8 cellular contexts compared by ENCODE assay signal in the genomic region with DNA sequence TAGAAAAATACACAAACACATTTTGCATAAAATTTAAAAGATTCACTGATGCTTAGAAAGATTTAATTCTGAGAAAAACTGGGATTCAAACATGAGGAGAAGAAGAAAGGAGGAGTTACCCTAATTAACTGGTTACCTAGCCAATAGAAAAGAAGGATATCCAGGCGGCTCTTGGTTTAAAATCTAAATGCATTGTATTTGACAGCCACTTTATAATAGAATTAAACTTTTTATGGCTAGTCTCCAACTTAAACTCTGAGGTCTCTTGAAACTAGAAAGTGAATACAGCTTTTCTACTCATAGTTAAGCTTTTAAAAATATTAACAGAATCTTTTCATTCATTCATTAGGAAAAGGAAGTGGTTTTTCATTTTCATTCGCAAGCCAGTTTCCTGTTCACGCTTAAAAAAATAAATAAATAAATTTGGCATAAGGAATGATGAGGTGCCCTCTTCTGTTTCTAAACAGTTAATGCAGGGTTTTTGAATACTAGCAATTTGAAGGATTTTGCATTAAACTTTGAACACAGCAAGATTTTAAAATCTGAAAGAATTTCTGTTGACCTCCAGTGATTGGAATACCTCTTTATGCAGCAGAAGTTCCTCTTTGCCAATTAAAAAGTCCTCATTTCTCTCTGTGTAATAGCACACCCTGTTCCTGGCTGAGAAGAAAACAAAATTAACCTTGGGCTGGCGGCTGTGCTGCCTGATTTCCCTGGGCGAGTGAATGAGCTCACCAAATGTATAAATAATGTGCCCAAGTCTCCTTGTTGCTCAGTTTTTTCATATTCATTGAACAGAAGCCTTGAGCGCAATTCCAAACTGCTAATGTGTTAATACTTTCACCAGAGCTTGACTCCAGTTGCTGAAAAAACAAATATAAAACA.
A peak's percentile ranks its signal among the peaks of the same experiment; 100 is the strongest.
DNase-seq lines count a peak whose midpoint lies in the region; ATAC-seq and TF ChIP-seq lines count a peak whose summit lies in the region.

No MANE protein-coding gene starts in this region.

- WGBS in heart left ventricle, 4 donors: 18 to 28% (median 22%) methylated on average over 6 of the region's 6 CpGs
- WGBS in spleen, 5 donors: 19 to 29% (median 27%) methylated on average over 6 of the region's 6 CpGs

- H3K4me3 ChIP-seq in HEK293 (ENCODE audit: low read depth, low read length) (no peak overlapping the region), heart left ventricle (peak overlapping the region in 5 of 12 donors; percentile 0 to 35 (median 23)), spleen (peak overlapping the region in 2 of 8 donors; percentile 16 to 46)

- no peak for TF ChIP-seq POLR2A in heart left ventricle (IDR thresholded peaks at IDR 0.05)
- TF ChIP-seq POLR2A in spleen (IDR thresholded peaks at IDR 0.05): no peak

- CTCF ChIA-PET in HEK293 (lab: Yijun Ruan, JAX): interaction anchor here (0.6 to 1.9 kb wide), 9 partner anchors 10 to 1086 kb away, joined by 3 to 7 read pairs (median 3); no protein-coding TSS in a partner anchor

- H3K27me3 ChIP-seq in heart left ventricle (no peaks in the 10 kb centered on the region), spleen (replicated peaks in 1 of 7) (no peaks in the 10 kb centered on the region)

- no peaks in the 10 kb centered on the region for H3K36me3 ChIP-seq in HEK293 (ENCODE audit: control insufficient read depth in 2 of 2, insufficient read depth in 1 of 2, low read length in 2 of 2)
- H3K36me3 ChIP-seq in heart left ventricle: no peaks in the 10 kb centered on the region
- no peaks in the 10 kb centered on the region for H3K36me3 ChIP-seq in spleen

- intact Hi-C loops in heart left ventricle (cut with DNase I) (loop anchor here (2.0 to 10.0 kb wide), 6 partner anchors 302 to 534 kb away; partner anchors contain the start of gene KCNMB2 (in 1 of the 10)), spleen (cut with DNase I; ENCODE audit: low total_unique reads) (no loop called here)

- POLR2A ChIA-PET in HEK293 (lab: Yijun Ruan, JAX): no interaction called here

- H3K9me3 ChIP-seq in HEK293 (ENCODE audit: control insufficient read depth, insufficient read depth, low read depth, low read length): no peaks in the 10 kb centered on the region
- no peaks in the 10 kb centered on the region for H3K9me3 ChIP-seq in heart left ventricle
- no peaks in the 10 kb centered on the region for H3K9me3 ChIP-seq in spleen

- TF ChIP-seq CTCF in GM12874 (IDR thresholded peaks at IDR 0.05; ENCODE audit: insufficient read depth, low read depth, low read length): peak; percentile 32; the same call in 1 of the 2 replicates
- 0 out of 2 replicates have a peak, but pooled peaks have one; percentile 10 for TF ChIP-seq CTCF in HEK293 (tag by site-specific recombination; IDR thresholded peaks at IDR 0.05)
- peak; percentile 78 for TF ChIP-seq CTCF in VCaP (conservative IDR thresholded peaks at IDR 0.05)
- peak; percentile 31 to 70 (median 59) for TF ChIP-seq CTCF in heart left ventricle (IDR thresholded peaks at IDR 0.05)
- peak in 8 of 11 experiments; percentile 25 to 58 (median 44) for TF ChIP-seq CTCF in spleen (IDR thresholded peaks at IDR 0.05 in 8 of 11, conservative IDR thresholded peaks at IDR 0.05 in 3 of 11)

- 0 out of 2 replicates have a peak, but pooled peaks cover 2% of the 10 kb centered on the region for H3K4me1 ChIP-seq in HEK293 (ENCODE audit: control insufficient read depth, insufficient read depth, low read length)
- H3K4me1 ChIP-seq in heart left ventricle: peaks cover 0 to 20% (median 9%) of the 10 kb centered on the region in 12 donors
- peaks cover 9 to 37% (median 26%) of the 10 kb centered on the region in 6 donors for H3K4me1 ChIP-seq in spleen

- DNase-seq in NCI-H1105 treated with DMSO at 0.1 percent for 48 hours (lab: John Stamatoyannopoulos, UW): peak; percentile 81
- no peak for DNase-seq in heart left ventricle
- DNase-seq in spleen: no peak
- no peak for DNase-seq in cortex of kidney (lab: John Stamatoyannopoulos, UW)
- DNase-seq in NCI-H226: no peak

- peak in 3 of 4 donors; percentile 41 to 74 (median 70) for ATAC-seq in heart left ventricle

- no peak overlapping the region for H3K27ac ChIP-seq in HEK293 (ENCODE audit: extremely low read depth, low read depth, low read length)
- H3K27ac ChIP-seq in VCaP: peak overlapping the region; percentile 36
- H3K27ac ChIP-seq in heart left ventricle: peak overlapping the region in 2 of 12 donors; percentile 35 to 52
- peak overlapping the region in 6 of 8 donors; percentile 40 to 78 (median 64) for H3K27ac ChIP-seq in spleen

TF ChIP-seq in HEK293, 187 proteins besides CTCF, POLR2A, EP300 and RAD21:
- TF ChIP-seq ZNF777 (tag by site-specific recombination; IDR thresholded peaks at IDR 0.05; ENCODE audit: borderline replicate concordance): no peak
- TF ChIP-seq HOXC10 (CRISPR knock-in tag; IDR thresholded peaks at IDR 0.05): no peak
- no peak for TF ChIP-seq ZNF513 (tag by site-specific recombination; IDR thresholded peaks at IDR 0.05)
- no peak for TF ChIP-seq ZNF664 (tag by site-specific recombination; IDR thresholded peaks at IDR 0.05)
- no peak for TF ChIP-seq ZNF302 (tag by site-specific recombination; IDR thresholded peaks at IDR 0.05; ENCODE audit: low read depth)
- TF ChIP-seq ZNF654 (tag by site-specific recombination; IDR thresholded peaks at IDR 0.05; ENCODE audit: low read depth): peak; percentile 54
- 0 out of 2 replicates have a peak, but pooled peaks have one; percentile 31 for TF ChIP-seq ZNF660 (tag by site-specific recombination; IDR thresholded peaks at IDR 0.05)
- TF ChIP-seq ZNF335 (tag by site-specific recombination; conservative IDR thresholded peaks at IDR 0.05): peak; percentile 65
- TF ChIP-seq ZBTB44 (tag by site-specific recombination; IDR thresholded peaks at IDR 0.05): no peak
- TF ChIP-seq, protein P1, sequence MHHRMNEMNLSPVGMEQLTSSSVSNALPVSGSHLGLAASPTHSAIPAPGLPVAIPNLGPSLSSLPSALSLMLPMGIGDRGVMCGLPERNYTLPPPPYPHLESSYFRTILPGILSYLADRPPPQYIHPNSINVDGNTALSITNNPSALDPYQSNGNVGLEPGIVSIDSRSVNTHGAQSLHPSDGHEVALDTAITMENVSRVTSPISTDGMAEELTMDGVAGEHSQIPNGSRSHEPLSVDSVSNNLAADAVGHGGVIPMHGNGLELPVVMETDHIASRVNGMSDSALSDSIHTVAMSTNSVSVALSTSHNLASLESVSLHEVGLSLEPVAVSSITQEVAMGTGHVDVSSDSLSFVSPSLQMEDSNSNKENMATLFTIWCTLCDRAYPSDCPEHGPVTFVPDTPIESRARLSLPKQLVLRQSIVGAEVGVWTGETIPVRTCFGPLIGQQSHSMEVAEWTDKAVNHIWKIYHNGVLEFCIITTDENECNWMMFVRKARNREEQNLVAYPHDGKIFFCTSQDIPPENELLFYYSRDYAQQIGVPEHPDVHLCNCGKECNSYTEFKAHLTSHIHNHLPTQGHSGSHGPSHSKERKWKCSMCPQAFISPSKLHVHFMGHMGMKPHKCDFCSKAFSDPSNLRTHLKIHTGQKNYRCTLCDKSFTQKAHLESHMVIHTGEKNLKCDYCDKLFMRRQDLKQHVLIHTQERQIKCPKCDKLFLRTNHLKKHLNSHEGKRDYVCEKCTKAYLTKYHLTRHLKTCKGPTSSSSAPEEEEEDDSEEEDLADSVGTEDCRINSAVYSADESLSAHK (tag by site-specific recombination; IDR thresholded peaks at IDR 0.05): no peak

Comparison
In these comparisons a context has a peak if more than half of its experiments do, and no peak if none do; other contexts are left out.
1. CTCF ChIP-seq: peak in every context shown above with its lines; median percentile 78 in VCaP; 59 in heart left ventricle; 44 in spleen; 32 in GM12874; 10 in HEK293.